In the genomic region with DNA sequence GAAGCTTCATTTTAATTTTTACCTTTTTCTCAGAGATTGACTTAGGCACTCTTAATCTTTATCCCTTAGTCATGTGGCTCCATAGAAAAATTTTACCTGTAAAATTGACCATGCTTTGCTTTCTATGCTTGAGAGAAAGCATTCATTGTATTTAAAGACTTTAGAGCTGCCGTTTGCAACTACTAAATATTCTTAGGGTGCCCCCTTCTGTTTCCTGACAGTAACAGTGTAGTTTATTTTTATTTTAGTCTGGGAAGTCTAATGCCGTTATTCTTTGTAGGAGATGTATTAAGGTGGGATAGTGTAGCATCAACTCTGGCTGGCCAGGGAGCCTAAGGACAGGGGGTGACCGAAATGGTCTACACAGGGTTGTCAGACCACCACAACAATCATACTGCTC, we compare ENCODE assay signal across 8 cellular contexts.
DNase-seq lines count a peak whose midpoint lies in the region; ATAC-seq and TF ChIP-seq lines count a peak whose summit lies in the region.

No MANE protein-coding gene starts in this region.

- peaks cover 11% of the 10 kb centered on the region for H3K4me1 ChIP-seq in DOHH2 (ENCODE audit: control insufficient read depth, low read length)

- no peaks in the 10 kb centered on the region for H3K79me2 ChIP-seq in DOHH2 (ENCODE audit: control insufficient read depth, low read length)

- H3F3A ChIP-seq in DOHH2 (ENCODE audit: control insufficient read depth, insufficient read depth) = no peaks in the 10 kb centered on the region

- no peaks in the 10 kb centered on the region for H3K27me3 ChIP-seq in DOHH2 (ENCODE audit: control insufficient read depth, low read length)

- peak; percentile 79 for TF ChIP-seq CTCF in DOHH2 (IDR thresholded peaks at IDR 0.05; ENCODE audit: low read depth, low read length, poor library complexity, severe bottlenecking)
- TF ChIP-seq CTCF in brain (conservative IDR thresholded peaks at IDR 0.05) = peak; percentile 79 to 82
- TF ChIP-seq CTCF in omental fat pad (IDR thresholded peaks at IDR 0.05) = no peak

- peak; percentile 8 for DNase-seq in NCI-H1105 (lab: John Stamatoyannopoulos, UW)
- DNase-seq in myocyte (ENCODE audit: low read depth) = peak; percentile 43
- DNase-seq in omental fat pad (ENCODE audit: low spot score) = no peak
- DNase-seq in 8988T = no peak

- H3K9me2 ChIP-seq in DOHH2 (replicated peaks; ENCODE audit: control insufficient read depth, low read length) = no peaks in the 10 kb centered on the region

- H3K27ac Mint-ChIP-seq in brain = peak overlapping the region in 1 of 5 experiments; percentile 39

- 0 out of 2 replicates have a peak overlapping the region, but pooled peaks have one; percentile 5 for H3K4me2 ChIP-seq in DOHH2 (ENCODE audit: low read length)

- no peaks in the 10 kb centered on the region for H3K9me3 ChIP-seq in DOHH2 (ENCODE audit: control insufficient read depth, insufficient read depth, low read length)

- H3K9me3 Mint-ChIP-seq in brain = peaks cover 0 to 5% (median 0%) of the 10 kb centered on the region in 5 experiments

- no peaks in the 10 kb centered on the region for H3K36me3 Mint-ChIP-seq in brain

- H3K4me3 ChIP-seq in DOHH2 (ENCODE audit: low read length) = no peak overlapping the region

- H3K4me1 Mint-ChIP-seq in brain = peaks cover 10% of the 10 kb centered on the region

- ATAC-seq in omental fat pad (ENCODE audit: low FRiP score) (no peak), HG02678 (IDR thresholded peaks at IDR 0.05; ENCODE audit: unreplicated experiment) (no peak), GM21526 (IDR thresholded peaks at IDR 0.05; ENCODE audit: low FRiP score, unreplicated experiment) (no peak)

- H3K27ac ChIP-seq in DOHH2 (ENCODE audit: low read depth, low read length) = no peak overlapping the region

- H3K27me3 Mint-ChIP-seq in brain = peaks cover 9% of the 10 kb centered on the region

- H4K20me1 ChIP-seq in DOHH2 (ENCODE audit: control insufficient read depth, insufficient read depth, low read depth, low read length) = no peaks in the 10 kb centered on the region

- no peaks in the 10 kb centered on the region for H3K36me3 ChIP-seq in DOHH2 (ENCODE audit: control insufficient read depth, low read length)

- no peak overlapping the region for H3K4me3 Mint-ChIP-seq in brain

Comparison
In these comparisons a context has a peak if more than half of its experiments do, and no peak if none do; other contexts are left out.
1. CTCF ChIP-seq: peak in DOHH2 (single experiment) and brain (2 of 2); none in omental fat pad (0 of 3).
2. DNase-seq: peak in NCI-H1105 (single experiment) and myocyte (single experiment); none in omental fat pad (single experiment) and 8988T (single experiment).